In the genomic region with DNA sequence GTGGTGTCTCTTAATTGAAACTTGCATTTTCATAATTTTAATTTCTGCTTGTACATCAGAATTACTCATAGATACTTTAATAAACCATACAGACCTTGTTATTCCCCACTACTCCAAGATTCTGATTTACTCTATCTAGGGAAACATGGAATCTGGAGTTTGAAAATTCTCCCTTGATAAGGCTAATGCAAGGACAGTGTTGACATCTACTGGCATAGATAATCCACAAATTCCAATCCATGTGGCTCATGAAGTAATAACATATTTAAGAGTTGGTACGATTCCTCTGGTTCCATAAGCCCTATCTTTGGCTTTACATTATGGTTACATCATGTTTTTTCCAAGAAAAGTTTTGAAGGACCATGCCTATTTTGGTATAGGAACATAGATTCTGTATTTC, we compare ENCODE assay signal across 28 cellular contexts.
"Had no signal": no experiment of that assay in that cellular context is flagged by ENCODE, and none has a peak within 500 bp of the region (broad histone marks: within the 10 kb centered on the region; RNA-seq: fewer than 3 reads in every experiment).

No MANE protein-coding gene starts in this region.

- H3K4me2 ChIP-seq: neural progenitor cell, smooth muscle cell had no signal

- ATAC-seq: natural killer cell; psoas muscle; right cardiac atrium; sciatic nerve; stimulated activated memory B cell treated with anti-CD40 and anti-IgM and Interleukin-4, amounts not matched to agents 10 μg/mL and 1 μg/mL and 100 μg/mL, for 72 hours; stimulated activated naive CD8-positive, alpha-beta T cell treated with anti-CD3 and anti-CD28 coated beads, Interleukin-15, amount 100 ng/mL, for 72 hours; stimulated activated naive CD8-positive, alpha-beta T cell treated with anti-CD3 and anti-CD28 coated beads, Interleukin-15, Interleukin-2, amounts not matched to agents 100 U/mL and 50 U/mL, for 24 hours; upper lobe of right lung had no signal

- H3K36me3 ChIP-seq: neural progenitor cell, ovary, spleen, suprapubic skin, tibial artery, transverse colon, upper lobe of right lung, uterus had no signal

- H3K4me3 ChIP-seq: neural progenitor cell, ovary, psoas muscle, skin epidermis, smooth muscle cell, spleen, suprapubic skin, testis, tibial artery, transverse colon, upper lobe of right lung, uterus had no signal

- H3K4me1 ChIP-seq: neural progenitor cell, parathyroid adenoma, psoas muscle, spleen, suprapubic skin, testis, upper lobe of right lung, uterus had no signal

- DNase-seq: natural killer cell; occipital lobe; ovary; posterior cingulate gyrus; psoas muscle; right cardiac atrium; spleen; stimulated activated CD4-positive, alpha-beta T cell treated with anti-CD3 and anti-CD28 coated beads, Interleukin-12 subunit alpha, Interleukin-12 subunit beta, amount 100 ng/mL, for 4 hours; stimulated activated CD4-positive, alpha-beta T cell treated with anti-CD3 and anti-CD28 coated beads, Interleukin-1b, Interleukin-23, amount 100 ng/mL, for 48 hours; stimulated activated CD4-positive, alpha-beta T cell treated with anti-CD3 and anti-CD28 coated beads, Interleukin-4, amount 100 ng/mL, for 1 hour; stimulated activated CD4-positive, alpha-beta T cell treated with anti-CD3 and anti-CD28 coated beads, Interleukin-4, amount 100 ng/mL, for 4 hours; stimulated activated CD8-positive, alpha-beta memory T cell treated with anti-CD3 and anti-CD28 coated beads, Interleukin-4, amount 100 ng/mL, for 48 hours; stimulated activated naive CD4-positive, alpha-beta T cell; stimulated activated naive CD8-positive, alpha-beta T cell treated with anti-CD3 and anti-CD28 coated beads, Interleukin-15, amount 100 ng/mL, for 72 hours; stimulated activated naive CD8-positive, alpha-beta T cell treated with anti-CD3 and anti-CD28 coated beads, Interleukin-15, Interleukin-2, amounts not matched to agents 100 U/mL and 50 U/mL, for 24 hours; substantia nigra; testis; tibial artery; transverse colon; upper lobe of right lung; uterus had no signal

- H3K9ac ChIP-seq: neural progenitor cell, parathyroid adenoma had no signal

- H3K27ac ChIP-seq: neural progenitor cell, ovary, parathyroid adenoma, psoas muscle, skin epidermis, spleen, suprapubic skin, testis, tibial artery, transverse colon, upper lobe of right lung, uterus had no signal

- H3K9me3 ChIP-seq: ovary, psoas muscle, spleen, suprapubic skin, testis, tibial artery, transverse colon, upper lobe of right lung, uterus had no signal

- H2AFZ ChIP-seq: neural progenitor cell, parathyroid adenoma had no signal

- H3K27me3 ChIP-seq: neural progenitor cell, ovary, spleen, suprapubic skin, testis, tibial artery, transverse colon, upper lobe of right lung, uterus had no signal

- H3K79me2 ChIP-seq: parathyroid adenoma had no signal
